Comparison of ENCODE assay signal across 23 cellular contexts in genomic region chr2:206375956-206376355, GRCh38.
"Had no signal": no experiment of that assay in that cellular context is flagged by ENCODE, and none has a peak within 500 bp of the region (broad histone marks: within the 10 kb centered on the region; RNA-seq: fewer than 3 reads in every experiment).

No MANE protein-coding gene starts in this region.

- H3K27ac ChIP-seq: colonic mucosa, coronary artery, dorsolateral prefrontal cortex, epithelial cell of prostate, esophagus muscularis mucosa, esophagus squamous epithelium, foreskin keratinocyte, gastrocnemius medialis, gastroesophageal sphincter, heart left ventricle, heart right ventricle had no signal

- H3K4me3 ChIP-seq: colonic mucosa, coronary artery, dorsolateral prefrontal cortex, esophagus muscularis mucosa, esophagus squamous epithelium, gastrocnemius medialis, gastroesophageal sphincter, heart left ventricle, heart right ventricle had no signal

- H3K36me3 ChIP-seq: colonic mucosa, esophagus muscularis mucosa, esophagus squamous epithelium, gastrocnemius medialis, gastroesophageal sphincter, heart left ventricle, heart right ventricle had no signal

- H3K9me3 ChIP-seq: colonic mucosa had no signal

- DNase-seq: colonic mucosa; cortex of kidney; dermis blood vessel endothelial cell; dorsolateral prefrontal cortex; effector CD4-positive, alpha-beta T cell; effector CD8-positive, alpha-beta T cell; effector memory CD4-positive, alpha-beta T cell; effector memory CD8-positive, alpha-beta T cell; endodermal cell; erythroblast; esophagus squamous epithelium; foreskin fibroblast; foreskin keratinocyte; foreskin melanocyte; gastrocnemius medialis; glutamatergic neuron; head of caudate nucleus; heart left ventricle; heart right ventricle had no signal

- H3K4me1 ChIP-seq: colonic mucosa, esophagus muscularis mucosa, esophagus squamous epithelium, foreskin keratinocyte, gastroesophageal sphincter had no signal
